In the genomic region with DNA sequence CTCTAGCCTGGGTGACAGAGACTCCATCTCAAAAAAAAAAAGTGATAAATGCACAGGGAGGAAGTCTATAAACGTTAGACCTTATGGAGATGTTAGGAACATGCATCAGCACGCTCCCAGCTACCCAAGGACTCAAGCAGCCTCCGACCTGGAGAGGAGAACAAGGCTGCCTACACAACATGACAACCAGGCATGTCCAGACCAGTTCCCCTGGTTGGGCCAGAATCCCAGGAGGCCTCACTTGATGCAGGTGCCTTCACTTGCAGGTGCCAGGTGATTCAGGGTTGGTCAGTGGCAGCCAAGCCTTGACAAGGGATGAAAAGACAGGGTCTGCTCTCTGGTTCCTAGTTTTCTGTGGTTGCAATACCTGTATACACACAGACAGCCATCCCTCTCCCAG, we compare ENCODE assay signal across 1 cellular context.
TF ChIP-seq lines count a peak whose summit lies in the region.

No MANE protein-coding gene starts in this region.

TF ChIP-seq in H1, 55 proteins besides CTCF, POLR2A, EP300 and RAD21:
- TF ChIP-seq BCL11A (IDR thresholded peaks at IDR 0.05; ENCODE audit: low read depth in 2 of 2, low read length in 2 of 2) (no peak), CHD1 (IDR thresholded peaks at IDR 0.05; ENCODE audit: low read depth, low read length) (no peak), RNF2 (IDR thresholded peaks at IDR 0.05; ENCODE audit: borderline replicate concordance, low read depth, low read length, missing control alignments, poor library complexity, severe bottlenecking) (no peak), BRCA1 (IDR thresholded peaks at IDR 0.05; ENCODE audit: low read depth, low read length) (no peak), SRF (IDR thresholded peaks at IDR 0.05; ENCODE audit: low read depth, low read length) (no peak), CHD7 (IDR thresholded peaks at IDR 0.05; ENCODE audit: insufficient replicate concordance, low read length) (no peak), KDM5A (IDR thresholded peaks at IDR 0.05; ENCODE audit: low read length) (no peak), YY1 (IDR thresholded peaks at IDR 0.05; ENCODE audit: low read depth, low read length) (no peak), BACH1 (IDR thresholded peaks at IDR 0.05; ENCODE audit: low read length) (no peak), EZH2 (IDR thresholded peaks at IDR 0.05; ENCODE audit: low read depth, low read length, severe bottlenecking) (no peak)
